ENCODE assay signal across 14 cellular contexts in the genomic region with DNA sequence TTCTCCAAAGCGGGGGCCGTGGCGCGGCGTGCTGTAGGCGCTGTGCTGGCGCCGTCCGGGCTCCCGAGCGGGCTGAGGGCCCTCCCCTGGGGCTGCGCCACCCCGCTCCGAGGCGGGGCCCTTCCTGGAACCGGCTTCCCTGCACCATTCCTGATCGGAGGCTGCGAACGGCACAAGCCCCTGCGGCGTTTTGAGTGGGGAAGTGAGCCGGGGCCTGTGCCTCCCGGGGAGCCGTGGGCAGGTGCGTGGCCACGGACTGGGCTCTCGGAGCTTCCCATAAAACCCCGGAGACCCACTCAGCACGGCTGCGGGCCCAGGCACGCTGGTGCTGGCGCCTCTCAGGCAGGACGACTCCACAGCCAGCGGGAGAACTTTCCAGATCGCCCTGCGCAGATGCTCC.
DNase-seq lines count a peak whose midpoint lies in the region; TF ChIP-seq lines count a peak whose summit lies in the region.
"Had no signal": no experiment of that assay in that cellular context is flagged by ENCODE, and none has a peak within 500 bp of the region (broad histone marks: within the 10 kb centered on the region; RNA-seq: fewer than 3 reads in every experiment).

No MANE protein-coding gene starts in this region.

- DNase-seq in AG10803 (ENCODE audit: low read depth) (no peak), GM23248 (peak; percentile 42), endothelial cell (ENCODE audit: low spot score) (peak; percentile 12), NCI-H1105 treated with DMSO at 0.1 percent for 48 hours (lab: John Stamatoyannopoulos, UW) (no peak), DMS53 (lab: John Stamatoyannopoulos, UW) (no peak), SK-N-SH (no peak), NCI-H1436 (lab: John Stamatoyannopoulos, UW) (no peak)
- DNase-seq: activated T-cell treated with anti-CD3 and anti-CD28 coated beads for 4 hours; islet precursor cell; MV-4-11; NCI-H446; nephron progenitor cell; stimulated activated CD8-positive, alpha-beta memory T cell treated with anti-CD3 and anti-CD28 coated beads, Interleukin-4, amount 100 ng/mL, for 48 hours had no signal

- H3K27ac ChIP-seq in GM23248 (no peak overlapping the region), mesodermal cell (ENCODE audit: low read depth, low read length, severe bottlenecking) (no peak overlapping the region), SK-N-SH (ENCODE audit: low read depth in 2 of 2, low read length in 1 of 2) (no peak overlapping the region)

- no peaks in the 10 kb centered on the region for H3K36me3 ChIP-seq in GM23248 (ENCODE audit: low read depth)
- no peaks in the 10 kb centered on the region for H3K36me3 ChIP-seq in mesodermal cell (ENCODE audit: control insufficient read depth, insufficient read depth, low read length)
- no peaks in the 10 kb centered on the region for H3K36me3 ChIP-seq in SK-N-SH (replicated peaks in 1 of 2; ENCODE audit: control insufficient read depth in 1 of 2, insufficient read depth in 2 of 2, low read length in 1 of 2)

- H3K9me2 ChIP-seq in GM23248 (ENCODE audit: insufficient read depth), result no peaks in the 10 kb centered on the region
- H3K9me2 ChIP-seq in SK-N-SH, result no peaks in the 10 kb centered on the region

- H3K4me2 ChIP-seq in GM23248 (ENCODE audit: unreplicated experiment) (peak overlapping the region; percentile 68), SK-N-SH (no peak overlapping the region)

- no peaks in the 10 kb centered on the region for H3K9me3 ChIP-seq in GM23248 (ENCODE audit: low read depth)
- H3K9me3 ChIP-seq in mesodermal cell (ENCODE audit: control insufficient read depth, low read length), result no peaks in the 10 kb centered on the region
- no peaks in the 10 kb centered on the region for H3K9me3 ChIP-seq in SK-N-SH

- H3K79me2 ChIP-seq in GM23248 (ENCODE audit: insufficient read depth) (no peaks in the 10 kb centered on the region), SK-N-SH (ENCODE audit: insufficient read depth) (no peaks in the 10 kb centered on the region)

- peak overlapping the region; percentile 54; the same call in 1 of the 2 replicates for H3K9ac ChIP-seq in GM23248
- no peak overlapping the region for H3K9ac ChIP-seq in SK-N-SH

- H3F3A ChIP-seq in GM23248 (ENCODE audit: insufficient read depth) (no peaks in the 10 kb centered on the region), SK-N-SH (replicated peaks; ENCODE audit: insufficient read depth) (no peaks in the 10 kb centered on the region)

- in situ Hi-C loops in GM23248 (cut with MboI), result no loop called here

- no peaks in the 10 kb centered on the region for H3K36me3 Mint-ChIP-seq in endothelial cell (ENCODE audit: low read depth, unreplicated experiment)

- TF ChIP-seq CTCF in AG10803 (conservative IDR thresholded peaks at IDR 0.05; ENCODE audit: low read length) (no peak), endothelial cell (IDR thresholded peaks at IDR 0.05; ENCODE audit: unreplicated experiment) (no peak), SK-N-SH (IDR thresholded peaks at IDR 0.05) (no peak)

- H2AFZ ChIP-seq in GM23248, result peak overlapping the region; percentile 89
- H2AFZ ChIP-seq in SK-N-SH (ENCODE audit: low read depth), result no peak overlapping the region

- no peak overlapping the region for H3K27ac Mint-ChIP-seq in endothelial cell (ENCODE audit: unreplicated experiment)
- H3K27ac Mint-ChIP-seq: nephron progenitor cell had no signal

- peak overlapping the region; percentile 17; the same call in 1 of the 2 replicates for H3K4me3 ChIP-seq in AG10803 (ENCODE audit: low read length)
- peak overlapping the region; percentile 69 for H3K4me3 ChIP-seq in GM23248
- peak overlapping the region; percentile 5 for H3K4me3 ChIP-seq in mesodermal cell (ENCODE audit: extremely low read depth, insufficient read depth, low read length, poor library complexity, severe bottlenecking)
- no peak overlapping the region for H3K4me3 ChIP-seq in SK-N-SH (ENCODE audit: low read depth in 2 of 2, low read length in 1 of 2)

- peaks cover 13% of the 10 kb centered on the region for H3K27me3 Mint-ChIP-seq in endothelial cell (ENCODE audit: unreplicated experiment)

- H3K4me1 ChIP-seq in GM23248 (ENCODE audit: insufficient read depth), result no peaks in the 10 kb centered on the region
- no peaks in the 10 kb centered on the region for H3K4me1 ChIP-seq in mesodermal cell (ENCODE audit: control insufficient read depth, insufficient read depth, low read length, poor library complexity, severe bottlenecking)
- H3K4me1 ChIP-seq in SK-N-SH (ENCODE audit: control insufficient read depth in 1 of 2, insufficient read depth in 2 of 2, low read depth in 1 of 2, low read length in 1 of 2), result no peaks in the 10 kb centered on the region

- POLR2A ChIA-PET in SK-N-SH (lab: Yijun Ruan, JAX), result no interaction called here

- H3K27me3 ChIP-seq in GM23248 (replicated peaks; ENCODE audit: insufficient read depth) (no peaks in the 10 kb centered on the region), SK-N-SH (ENCODE audit: insufficient read depth) (no peaks in the 10 kb centered on the region)

- no peaks in the 10 kb centered on the region for H3K4me1 Mint-ChIP-seq in endothelial cell (ENCODE audit: unreplicated experiment)
- H3K4me1 Mint-ChIP-seq: nephron progenitor cell had no signal

- 48 to 59% methylated on average over 34 to 35 of the region's 36 CpGs for WGBS in GM23248 (ENCODE audit: low coverage in 1 of 2, low lambda C conversion rate in 2 of 2, missing lambda C conversion rate in 2 of 2), 2 experiments
- 74 to 79% methylated on average over 29 to 36 of the region's 36 CpGs for WGBS in mesodermal cell (ENCODE audit: insufficient coverage in 2 of 2), 2 experiments
- WGBS in SK-N-SH (ENCODE audit: low lambda C conversion rate), result 89% methylated on average over 15 of the region's 36 CpGs

- TF ChIP-seq EP300 in SK-N-SH (IDR thresholded peaks at IDR 0.05; ENCODE audit: borderline replicate concordance in 1 of 2, low read depth in 1 of 2, low read length in 1 of 2), result no peak

- no peak overlapping the region for H3K4me3 Mint-ChIP-seq in endothelial cell (ENCODE audit: unreplicated experiment)
- H3K4me3 Mint-ChIP-seq: nephron progenitor cell had no signal

- CTCF ChIA-PET in SK-N-SH (lab: Yijun Ruan, JAX), result interaction anchor here (3.4 kb wide), 1 partner anchor 157 kb away, joined by 10 read pairs; no protein-coding TSS in a partner anchor

- TF ChIP-seq RAD21 in SK-N-SH (IDR thresholded peaks at IDR 0.05; ENCODE audit: low read length), result no peak

- H3K9me3 Mint-ChIP-seq in endothelial cell (ENCODE audit: unreplicated experiment), result no peaks in the 10 kb centered on the region

- H4K20me1 ChIP-seq in GM23248 (ENCODE audit: insufficient read depth) (no peaks in the 10 kb centered on the region), SK-N-SH (ENCODE audit: insufficient read depth) (no peaks in the 10 kb centered on the region)

TF ChIP-seq in SK-N-SH, 30 proteins besides CTCF, POLR2A, EP300 and RAD21 (continues in another document):
- TF ChIP-seq MEF2A (IDR thresholded peaks at IDR 0.05; ENCODE audit: borderline replicate concordance, low read depth) (no peak), FOSL2 (IDR thresholded peaks at IDR 0.05; ENCODE audit: borderline replicate concordance, low read depth) (no peak), JUND (IDR thresholded peaks at IDR 0.05) (no peak), MXI1 (IDR thresholded peaks at IDR 0.05; ENCODE audit: low read depth, low read length) (no peak), FOXM1 (IDR thresholded peaks at IDR 0.05; ENCODE audit: low read depth) (no peak), POLR2AphosphoS5 (IDR thresholded peaks at IDR 0.05; ENCODE audit: low read depth, low read length) (no peak), GABPA (IDR thresholded peaks at IDR 0.05; ENCODE audit: low read depth) (no peak), RCOR1 (IDR thresholded peaks at IDR 0.05; ENCODE audit: low read length) (no peak), FOXJ3 (CRISPR knock-in tag; IDR thresholded peaks at IDR 0.05) (no peak), NFIC (IDR thresholded peaks at IDR 0.05; ENCODE audit: borderline replicate concordance) (no peak), RXRA (IDR thresholded peaks at IDR 0.05; ENCODE audit: borderline replicate concordance, low read depth) (no peak)
- TF ChIP-seq, protein P1, sequence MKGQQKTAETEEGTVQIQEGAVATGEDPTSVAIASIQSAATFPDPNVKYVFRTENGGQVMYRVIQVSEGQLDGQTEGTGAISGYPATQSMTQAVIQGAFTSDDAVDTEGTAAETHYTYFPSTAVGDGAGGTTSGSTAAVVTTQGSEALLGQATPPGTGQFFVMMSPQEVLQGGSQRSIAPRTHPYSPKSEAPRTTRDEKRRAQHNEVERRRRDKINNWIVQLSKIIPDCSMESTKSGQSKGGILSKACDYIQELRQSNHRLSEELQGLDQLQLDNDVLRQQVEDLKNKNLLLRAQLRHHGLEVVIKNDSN (IDR thresholded peaks at IDR 0.05; ENCODE audit: borderline replicate concordance, low read depth), result no peak
- TF ChIP-seq, protein P2, sequence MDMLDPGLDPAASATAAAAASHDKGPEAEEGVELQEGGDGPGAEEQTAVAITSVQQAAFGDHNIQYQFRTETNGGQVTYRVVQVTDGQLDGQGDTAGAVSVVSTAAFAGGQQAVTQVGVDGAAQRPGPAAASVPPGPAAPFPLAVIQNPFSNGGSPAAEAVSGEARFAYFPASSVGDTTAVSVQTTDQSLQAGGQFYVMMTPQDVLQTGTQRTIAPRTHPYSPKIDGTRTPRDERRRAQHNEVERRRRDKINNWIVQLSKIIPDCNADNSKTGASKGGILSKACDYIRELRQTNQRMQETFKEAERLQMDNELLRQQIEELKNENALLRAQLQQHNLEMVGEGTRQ (IDR thresholded peaks at IDR 0.05; ENCODE audit: borderline replicate concordance, low read depth, low read length), result no peak
- TF ChIP-seq, protein P3, sequence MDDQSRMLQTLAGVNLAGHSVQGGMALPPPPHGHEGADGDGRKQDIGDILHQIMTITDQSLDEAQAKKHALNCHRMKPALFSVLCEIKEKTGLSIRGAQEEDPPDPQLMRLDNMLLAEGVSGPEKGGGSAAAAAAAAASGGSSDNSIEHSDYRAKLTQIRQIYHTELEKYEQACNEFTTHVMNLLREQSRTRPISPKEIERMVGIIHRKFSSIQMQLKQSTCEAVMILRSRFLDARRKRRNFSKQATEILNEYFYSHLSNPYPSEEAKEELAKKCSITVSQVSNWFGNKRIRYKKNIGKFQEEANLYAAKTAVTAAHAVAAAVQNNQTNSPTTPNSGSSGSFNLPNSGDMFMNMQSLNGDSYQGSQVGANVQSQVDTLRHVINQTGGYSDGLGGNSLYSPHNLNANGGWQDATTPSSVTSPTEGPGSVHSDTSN (IDR thresholded peaks at IDR 0.05), result no peak
- TF ChIP-seq, protein P4, sequence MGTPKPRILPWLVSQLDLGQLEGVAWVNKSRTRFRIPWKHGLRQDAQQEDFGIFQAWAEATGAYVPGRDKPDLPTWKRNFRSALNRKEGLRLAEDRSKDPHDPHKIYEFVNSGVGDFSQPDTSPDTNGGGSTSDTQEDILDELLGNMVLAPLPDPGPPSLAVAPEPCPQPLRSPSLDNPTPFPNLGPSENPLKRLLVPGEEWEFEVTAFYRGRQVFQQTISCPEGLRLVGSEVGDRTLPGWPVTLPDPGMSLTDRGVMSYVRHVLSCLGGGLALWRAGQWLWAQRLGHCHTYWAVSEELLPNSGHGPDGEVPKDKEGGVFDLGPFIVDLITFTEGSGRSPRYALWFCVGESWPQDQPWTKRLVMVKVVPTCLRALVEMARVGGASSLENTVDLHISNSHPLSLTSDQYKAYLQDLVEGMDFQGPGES (IDR thresholded peaks at IDR 0.05; ENCODE audit: low read depth, low read length), result no peak

Comparison
In these comparisons a context has a peak if more than half of its experiments do, and no peak if none do; other contexts are left out.
1. DNase-seq: peak in GM23248 (single experiment) and endothelial cell (single experiment); none in AG10803 (single experiment), NCI-H1105 treated with DMSO at 0.1 percent for 48 hours (single experiment), DMS53 (single experiment), SK-N-SH (single experiment) and NCI-H1436 (single experiment).
2. H3K4me3 ChIP-seq: peak in AG10803 (single experiment), GM23248 (single experiment) and mesodermal cell (single experiment); none in SK-N-SH (0 of 2).